Comparison of ENCODE assay signal across 33 cellular contexts in the genomic region with DNA sequence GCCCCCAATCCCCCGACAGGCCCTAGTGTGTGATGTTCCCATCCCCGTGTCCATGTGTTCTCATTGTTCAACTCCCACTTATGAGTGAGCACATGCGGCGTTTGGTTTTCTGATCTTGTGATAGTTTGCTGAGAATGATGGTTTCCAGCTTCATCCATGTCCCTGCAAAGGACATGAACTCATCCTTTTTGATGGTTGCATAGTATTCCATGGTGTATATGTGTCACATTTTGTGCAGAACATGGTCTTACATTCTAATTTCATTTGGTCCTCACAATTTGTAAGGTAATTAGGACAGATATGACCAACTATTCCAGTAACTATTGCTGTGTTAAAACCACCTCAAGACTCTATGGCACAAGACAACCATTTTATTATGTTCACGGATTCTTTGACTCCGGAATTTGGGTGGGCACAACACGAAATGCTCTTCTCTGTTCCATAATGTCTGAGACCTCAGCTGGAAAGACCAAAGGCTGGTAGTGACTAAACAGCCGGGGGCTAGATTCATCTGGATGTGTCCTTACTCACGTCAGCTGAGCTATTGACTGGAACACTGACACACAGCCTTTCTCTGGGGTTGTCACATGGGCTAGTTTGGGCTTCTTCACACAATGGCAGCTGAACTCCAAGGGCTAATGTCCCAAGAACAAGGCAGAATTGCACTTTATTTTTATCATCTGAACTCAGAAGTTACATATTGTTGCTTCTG.
"Had no signal": no experiment of that assay in that cellular context is flagged by ENCODE, and none has a peak within 500 bp of the region (broad histone marks: within the 10 kb centered on the region; RNA-seq: fewer than 3 reads in every experiment).

No MANE protein-coding gene starts in this region.

- H3K9me3 ChIP-seq: ascending aorta had no signal

- H3K27ac Mint-ChIP-seq: activated B cell treated with CpG ODN at 0.5 μM for 24 hours; activated CD4-positive, alpha-beta memory T cell treated with anti-CD3 and anti-CD28 coated beads for 36 hours; activated CD4-positive, alpha-beta T cell treated with anti-CD3 and anti-CD28 coated beads, Interleukin-2, amount 10 ng/mL, durations not matched to agents 24 days and 14 days; activated CD8-positive, alpha-beta memory T cell treated with anti-CD3 and anti-CD28 coated beads, Interleukin-2, amount 10 ng/mL, durations not matched to agents 7 days and 5 days; activated CD8-positive, alpha-beta T cell treated with anti-CD3 and anti-CD28 coated beads, Interleukin-2, amount 10 ng/mL, durations not matched to agents 7 days and 5 days; activated naive CD4-positive, alpha-beta T cell treated with anti-CD3 and anti-CD28 coated beads for 36 hours; activated naive CD8-positive, alpha-beta T cell; activated naive CD8-positive, alpha-beta T cell treated with anti-CD3 and anti-CD28 coated beads, Interleukin-2, amount 10 ng/mL, durations not matched to agents 7 days and 5 days; activated naive CD8-positive, alpha-beta T cell treated with anti-CD3 and anti-CD28 coated beads, Interleukin-2, amount 50 U/mL, for 24 hours; activated T-cell treated with anti-CD3 and anti-CD28 coated beads, Interleukin-2, amount 50 U/mL, for 24 hours; activated T-helper 2 cell treated with anti-CD3 and anti-CD28 coated beads, Interferon-gamma antibody, Interleukin-2, Interleukin-4, amounts not matched to agents 10 μg/mL and 5 μg/mL and 100 μg/mL, durations not matched to agents 14 hours and 24 hours and 36 hours; T-helper 1 cell treated with Interleukin-12 subunit alpha and Interleukin-12 subunit beta and Interleukin-4 antibody, amounts not matched to agents 30 μg/mL and 1 μg/mL, for 36 hours; T-helper 2 cell treated with Interferon-gamma antibody and Interleukin-4, amounts not matched to agents 5 μg/mL and 100 μg/mL, for 36 hours had no signal

- DNase-seq: activated B cell treated with CpG ODN at 0.5 μM for 24 hours; activated CD4-positive, alpha-beta memory T cell treated with anti-CD3 and anti-CD28 coated beads for 36 hours; activated CD4-positive, alpha-beta T cell treated with anti-CD3 and anti-CD28 coated beads for 4 hours; activated CD4-positive, alpha-beta T cell treated with anti-CD3 and anti-CD28 coated beads, Interleukin-2, amount 10 ng/mL, durations not matched to agents 24 days and 14 days; activated CD4-positive, alpha-beta T cell treated with anti-CD3 and anti-CD28 coated beads, Interleukin-2, amount 50 U/mL, for 1 hour; activated CD4-positive, alpha-beta T cell treated with anti-CD3 and anti-CD28 coated beads, Interleukin-2, amount 50 U/mL, for 4 hours; activated CD4-positive, CD25-positive, alpha-beta regulatory T cell treated with anti-CD3 and anti-CD28 coated beads, Interleukin-2, amount 50 U/mL, for 72 hours; activated CD8-positive, alpha-beta memory T cell treated with anti-CD3 and anti-CD28 coated beads for 24 hours; activated CD8-positive, alpha-beta memory T cell treated with anti-CD3 and anti-CD28 coated beads, Interleukin-2, amount 10 ng/mL, durations not matched to agents 7 days and 5 days; activated CD8-positive, alpha-beta memory T cell treated with anti-CD3 and anti-CD28 coated beads, Interleukin-2, amount 50 U/mL, for 48 hours; activated CD8-positive, alpha-beta T cell treated with anti-CD3 and anti-CD28 coated beads, Interleukin-2, amount 10 ng/mL, durations not matched to agents 7 days and 5 days; activated effector memory CD4-positive, alpha-beta T cell treated with Interleukin-2 at 50 U/mL for 16 hours; activated gamma-delta T cell; activated naive CD4-positive, alpha-beta T cell treated with anti-CD3 and anti-CD28 coated beads for 36 hours; activated naive CD4-positive, alpha-beta T cell treated with anti-CD3 and anti-CD28 coated beads, Interleukin-2, amount 50 U/mL, for 16 hours; activated naive CD8-positive, alpha-beta T cell treated with anti-CD3 and anti-CD28 coated beads, Interleukin-2, amount 10 ng/mL, durations not matched to agents 7 days and 5 days; activated naive CD8-positive, alpha-beta T cell treated with anti-CD3 and anti-CD28 coated beads, Interleukin-2, amount 50 U/mL, for 24 hours; activated T-cell treated with anti-CD3 and anti-CD28 coated beads, Interleukin-2, amount 50 U/mL, for 24 hours; activated T-cell treated with anti-CD3 and anti-CD28 coated beads, Interleukin-2, amount 50 U/mL, for 48 hours; cerebellar nuclear complex; T-helper 1 cell; T-helper 2 cell; T-helper 9 cell had no signal

- H3K4me3 Mint-ChIP-seq: activated B cell treated with CpG ODN at 0.5 μM for 24 hours; activated CD4-positive, alpha-beta memory T cell treated with anti-CD3 and anti-CD28 coated beads for 36 hours; activated CD4-positive, alpha-beta T cell treated with anti-CD3 and anti-CD28 coated beads, Interleukin-2, amount 10 ng/mL, durations not matched to agents 24 days and 14 days; activated CD8-positive, alpha-beta memory T cell treated with anti-CD3 and anti-CD28 coated beads, Interleukin-2, amount 10 ng/mL, durations not matched to agents 7 days and 5 days; activated CD8-positive, alpha-beta T cell treated with anti-CD3 and anti-CD28 coated beads, Interleukin-2, amount 10 ng/mL, durations not matched to agents 7 days and 5 days; activated naive CD4-positive, alpha-beta T cell treated with anti-CD3 and anti-CD28 coated beads for 36 hours; activated naive CD8-positive, alpha-beta T cell; activated naive CD8-positive, alpha-beta T cell treated with anti-CD3 and anti-CD28 coated beads, Interleukin-2, amount 10 ng/mL, durations not matched to agents 7 days and 5 days; activated naive CD8-positive, alpha-beta T cell treated with anti-CD3 and anti-CD28 coated beads, Interleukin-2, amount 50 U/mL, for 24 hours; activated T-cell treated with anti-CD3 and anti-CD28 coated beads, Interleukin-2, amount 50 U/mL, for 24 hours; central memory CD8-positive, alpha-beta T cell; T-helper 1 cell treated with Interleukin-12 subunit alpha and Interleukin-12 subunit beta and Interleukin-4 antibody, amounts not matched to agents 30 μg/mL and 1 μg/mL, for 36 hours; T-helper 2 cell treated with Interferon-gamma antibody and Interleukin-4, amounts not matched to agents 5 μg/mL and 100 μg/mL, for 36 hours had no signal

- H3K36me3 Mint-ChIP-seq: activated CD4-positive, alpha-beta memory T cell treated with anti-CD3 and anti-CD28 coated beads for 36 hours; activated CD8-positive, alpha-beta memory T cell treated with anti-CD3 and anti-CD28 coated beads, Interleukin-2, amount 10 ng/mL, durations not matched to agents 7 days and 5 days; activated naive CD8-positive, alpha-beta T cell; activated naive CD8-positive, alpha-beta T cell treated with anti-CD3 and anti-CD28 coated beads, Interleukin-2, amount 10 ng/mL, durations not matched to agents 7 days and 5 days; brain had no signal

- FAIRE-seq: bronchial epithelial cell had no signal

- H3K4me1 ChIP-seq: ascending aorta had no signal

- H3K27ac ChIP-seq: ascending aorta, cardiac muscle cell, VCaP had no signal

- H3K9me3 Mint-ChIP-seq: activated CD4-positive, alpha-beta memory T cell treated with anti-CD3 and anti-CD28 coated beads for 36 hours; activated CD4-positive, alpha-beta T cell treated with anti-CD3 and anti-CD28 coated beads, Interleukin-2, amount 10 ng/mL, durations not matched to agents 24 days and 14 days; activated naive CD4-positive, alpha-beta T cell treated with anti-CD3 and anti-CD28 coated beads for 36 hours; activated naive CD8-positive, alpha-beta T cell treated with anti-CD3 and anti-CD28 coated beads, Interleukin-2, amount 10 ng/mL, durations not matched to agents 7 days and 5 days; activated naive CD8-positive, alpha-beta T cell treated with anti-CD3 and anti-CD28 coated beads, Interleukin-2, amount 50 U/mL, for 24 hours; activated T-cell treated with anti-CD3 and anti-CD28 coated beads, Interleukin-2, amount 50 U/mL, for 24 hours; activated T-helper 2 cell treated with anti-CD3 and anti-CD28 coated beads, Interferon-gamma antibody, Interleukin-2, Interleukin-4, amounts not matched to agents 10 μg/mL and 5 μg/mL and 100 μg/mL, durations not matched to agents 14 hours and 24 hours and 36 hours; central memory CD8-positive, alpha-beta T cell; T-helper 1 cell treated with Interleukin-12 subunit alpha and Interleukin-12 subunit beta and Interleukin-4 antibody, amounts not matched to agents 30 μg/mL and 1 μg/mL, for 36 hours; T-helper 2 cell treated with Interferon-gamma antibody and Interleukin-4, amounts not matched to agents 5 μg/mL and 100 μg/mL, for 36 hours had no signal

- H3K4me3 ChIP-seq: ascending aorta, cardiac muscle cell had no signal

- H3K36me3 ChIP-seq: ascending aorta, cardiac muscle cell had no signal

- H3K4me1 Mint-ChIP-seq: activated B cell treated with CpG ODN at 0.5 μM for 24 hours; activated CD4-positive, alpha-beta T cell treated with anti-CD3 and anti-CD28 coated beads, Interleukin-2, amount 10 ng/mL, durations not matched to agents 24 days and 14 days; activated CD8-positive, alpha-beta memory T cell treated with anti-CD3 and anti-CD28 coated beads, Interleukin-2, amount 10 ng/mL, durations not matched to agents 7 days and 5 days; activated naive CD8-positive, alpha-beta T cell treated with anti-CD3 and anti-CD28 coated beads, Interleukin-2, amount 10 ng/mL, durations not matched to agents 7 days and 5 days; activated naive CD8-positive, alpha-beta T cell treated with anti-CD3 and anti-CD28 coated beads, Interleukin-2, amount 50 U/mL, for 24 hours; central memory CD8-positive, alpha-beta T cell had no signal

- H3K27me3 ChIP-seq: cardiac muscle cell had no signal

- ATAC-seq: activated CD8-positive, alpha-beta memory T cell treated with anti-CD3 and anti-CD28 coated beads, Interleukin-2, amount 10 ng/mL, durations not matched to agents 7 days and 5 days; activated CD8-positive, alpha-beta T cell treated with anti-CD3 and anti-CD28 coated beads, Interleukin-2, amount 10 ng/mL, durations not matched to agents 7 days and 5 days; activated naive CD8-positive, alpha-beta T cell treated with anti-CD3 and anti-CD28 coated beads, Interleukin-2, amount 50 U/mL, for 24 hours had no signal
